Comparison of ENCODE assay signal across 9 cellular contexts in genomic region chr3:25781145-25781757, GRCh38. TPM values are rescaled to one million over a fixed set of nuclear protein-coding genes. Genes with fewer than 3 reads are reported as not detected.
A peak's percentile ranks its signal among the peaks of the same experiment; 100 is the strongest.
DNase-seq lines count a peak whose midpoint lies in the region; ATAC-seq, FAIRE-seq and TF ChIP-seq lines count a peak whose summit lies in the region.
"Had no signal": no experiment of that assay in that cellular context is flagged by ENCODE, and none has a peak within 500 bp of the region (broad histone marks: within the 10 kb centered on the region; RNA-seq: fewer than 3 reads in every experiment).

No MANE protein-coding gene starts in this region.

- TF ChIP-seq POLR2A in K562 (conservative IDR thresholded peaks at IDR 0.05) (no peak), adrenal gland (IDR thresholded peaks at IDR 0.05) (no peak)

- H3K4me3 Mint-ChIP-seq in activated CD8-positive, alpha-beta memory T cell treated with anti-CD3 and anti-CD28 coated beads, Interleukin-2, amount 10 ng/mL, durations not matched to agents 7 days and 5 days, result peak overlapping the region; percentile 94
- peak overlapping the region; percentile 67 to 95 (median 86) for H3K4me3 Mint-ChIP-seq in IgD-negative memory B cell

- H3K27ac Mint-ChIP-seq in activated CD8-positive, alpha-beta memory T cell treated with anti-CD3 and anti-CD28 coated beads, Interleukin-2, amount 10 ng/mL, durations not matched to agents 7 days and 5 days, result no peak overlapping the region
- H3K27ac Mint-ChIP-seq in IgD-negative memory B cell, result peak overlapping the region; percentile 78 to 98 (median 91)

- intact Hi-C loops in K562 (cut with micrococcal nuclease), result no loop called here
- intact Hi-C loops in adrenal gland (cut with DNase I), result loop anchor here in 1 of 2 donors (10.0 kb wide), 1 partner anchor 116 kb away; the partner anchor contains the start of gene TOP2B

- H3K4me2 ChIP-seq in K562 (ENCODE audit: insufficient read depth, low read length), result peak overlapping the region; percentile 95
- H3K4me2 ChIP-seq in smooth muscle cell, result peak overlapping the region; percentile 88

- H3K9me1 ChIP-seq in K562 (ENCODE audit: control insufficient read depth, insufficient read depth, low read length), result no peaks in the 10 kb centered on the region

- H3K27ac ChIP-seq in K562 (ENCODE audit: extremely low read depth, low read depth, low read length) (no peak overlapping the region; the same call in 2 of the 3 replicates), smooth muscle cell (ENCODE audit: low read depth) (no peak overlapping the region), adrenal gland (no peak overlapping the region)
- H3K27ac ChIP-seq: dorsolateral prefrontal cortex had no signal

- H3F3A ChIP-seq in smooth muscle cell (ENCODE audit: low read depth), result no peaks in the 10 kb centered on the region

- POLR2A ChIA-PET in K562 (lab: Yijun Ruan, JAX), result interaction anchor here (1.0 to 1.5 kb wide), 3 partner anchors 8 to 15 kb away, joined by 3 to 10 read pairs (median 3); no protein-coding TSS in a partner anchor

- 19% methylated on average over 11 of the region's 11 CpGs for WGBS in K562 (ENCODE audit: insufficient coverage, low coverage, missing lambda C conversion rate)
- 96% methylated on average over 11 of the region's 11 CpGs for WGBS in smooth muscle cell (ENCODE audit: low lambda C conversion rate)
- WGBS in adrenal gland, 4 donors, result 90 to 93% (median 91%) methylated on average over 11 of the region's 11 CpGs

- H3K36me3 ChIP-seq in K562 (ENCODE audit: control insufficient read depth, insufficient read depth, low read length) (peaks cover 37% of the 10 kb centered on the region), smooth muscle cell (ENCODE audit: low read depth) (peaks cover 16% of the 10 kb centered on the region), adrenal gland (replicated peaks in 1 of 2) (peaks cover 0 to 15% of the 10 kb centered on the region in 2 donors)

- no peak for ATAC-seq in activated CD8-positive, alpha-beta memory T cell treated with anti-CD3 and anti-CD28 coated beads, Interleukin-2, amount 10 ng/mL, durations not matched to agents 7 days and 5 days
- ATAC-seq in K562 (no peak), GM18909 (IDR thresholded peaks at IDR 0.05; ENCODE audit: poor library complexity, unreplicated experiment) (no peak)

- H3K9me3 ChIP-seq in K562 (replicated peaks; ENCODE audit: control insufficient read depth, insufficient read depth, low read depth, low read length) (peaks cover 7% of the 10 kb centered on the region; the same call in 1 of the 2 replicates), smooth muscle cell (replicated peaks; ENCODE audit: low read depth) (no peaks in the 10 kb centered on the region), adrenal gland (replicated peaks in 1 of 3) (no peaks in the 10 kb centered on the region)

- H3K4me1 ChIP-seq in K562 (replicated peaks in 1 of 2; ENCODE audit: control insufficient read depth in 2 of 2, insufficient read depth in 2 of 2, low read length in 2 of 2), result peaks cover 12 to 22% of the 10 kb centered on the region in 2 experiments; a peak in 4 of 5 replicates
- peaks cover 11% of the 10 kb centered on the region for H3K4me1 ChIP-seq in smooth muscle cell (ENCODE audit: low read depth)
- peaks cover 12 to 18% of the 10 kb centered on the region in 2 donors for H3K4me1 ChIP-seq in adrenal gland (replicated peaks in 1 of 2)

- H2AFZ ChIP-seq in K562 (ENCODE audit: low read depth, low read length) (no peak overlapping the region), smooth muscle cell (ENCODE audit: low read depth) (no peak overlapping the region)

- TF ChIP-seq RAD21 in K562 (CRISPR knock-in tag; conservative IDR thresholded peaks at IDR 0.05 in 1 of 2, IDR thresholded peaks at IDR 0.05 in 1 of 2), result no peak

- CTCF ChIA-PET in activated CD8-positive, alpha-beta memory T cell treated with anti-CD3 and anti-CD28 coated beads, Interleukin-2, amount 10 ng/mL, durations not matched to agents 7 days and 5 days (lab: Charles Lee), result interaction anchor here (2.0 kb wide), 1 partner anchor 133 kb away, joined by 5 read pairs; no protein-coding TSS in a partner anchor
- CTCF ChIA-PET in K562 (lab: Yijun Ruan, JAX; ENCODE audit: low intra/inter-chr PET ratio), result no interaction called here

- no peaks in the 10 kb centered on the region for H4K20me1 ChIP-seq in K562 (replicated peaks; ENCODE audit: control insufficient read depth, insufficient read depth, low read length)
- H4K20me1 ChIP-seq in smooth muscle cell (ENCODE audit: low read depth), result peaks cover 26% of the 10 kb centered on the region

- FAIRE-seq in K562 (lab: Jason Lieb, UNC), result peak; percentile 81

- H3K27me3 Mint-ChIP-seq in activated CD8-positive, alpha-beta memory T cell treated with anti-CD3 and anti-CD28 coated beads, Interleukin-2, amount 10 ng/mL, durations not matched to agents 7 days and 5 days, result no peaks in the 10 kb centered on the region
- no peaks in the 10 kb centered on the region for H3K27me3 Mint-ChIP-seq in IgD-negative memory B cell

- no TSS peak for BruUV-seq in K562 (replicated peaks; lab: Mats Ljungman, UMichigan)

- in situ Hi-C loops in K562 (cut with MboI), result no loop called here

- DNase-seq in activated CD8-positive, alpha-beta memory T cell treated with anti-CD3 and anti-CD28 coated beads, Interleukin-2, amount 10 ng/mL, durations not matched to agents 7 days and 5 days, result no peak
- DNase-seq in activated CD8-positive, alpha-beta memory T cell treated with anti-CD3 and anti-CD28 coated beads, Interleukin-2, amount 50 U/mL, for 4 hours, result no peak
- DNase-seq in K562 (ENCODE audit: extremely low read depth in 1 of 4, low spot score in 3 of 4) (peak in 1 of 4 experiments; percentile 56), smooth muscle cell (lab: John Stamatoyannopoulos, UW; ENCODE audit: unreplicated experiment) (no peak), adrenal gland (no peak), HuH-7 (ENCODE audit: low spot score) (no peak)
- DNase-seq: dorsolateral prefrontal cortex had no signal

- H3K9me3 Mint-ChIP-seq in activated CD8-positive, alpha-beta memory T cell treated with anti-CD3 and anti-CD28 coated beads, Interleukin-2, amount 10 ng/mL, durations not matched to agents 7 days and 5 days (ENCODE audit: low read depth), result no peaks in the 10 kb centered on the region
- H3K9me3 Mint-ChIP-seq in IgD-negative memory B cell, result peaks cover 0 to 3% (median 0%) of the 10 kb centered on the region in 3 donors

- H3K27me3 ChIP-seq in K562 (ENCODE audit: control insufficient read depth in 2 of 2, insufficient read depth in 2 of 2, low read length in 2 of 2) (no peaks in the 10 kb centered on the region), smooth muscle cell (ENCODE audit: low read depth) (no peaks in the 10 kb centered on the region), adrenal gland (no peaks in the 10 kb centered on the region)
- H3K27me3 ChIP-seq: dorsolateral prefrontal cortex had no signal

- TF ChIP-seq EP300 in K562 (IDR thresholded peaks at IDR 0.05; ENCODE audit: low read length), result no peak

- H3K36me3 Mint-ChIP-seq in activated CD8-positive, alpha-beta memory T cell treated with anti-CD3 and anti-CD28 coated beads, Interleukin-2, amount 10 ng/mL, durations not matched to agents 7 days and 5 days, result peaks cover 36% of the 10 kb centered on the region
- H3K36me3 Mint-ChIP-seq in IgD-negative memory B cell, result peaks cover 13% of the 10 kb centered on the region

- H3K79me2 ChIP-seq in K562 (ENCODE audit: control insufficient read depth, insufficient read depth, low read length), result peaks cover 72% of the 10 kb centered on the region
- H3K79me2 ChIP-seq in smooth muscle cell (ENCODE audit: low read depth), result peaks cover 33% of the 10 kb centered on the region

- H3K9ac ChIP-seq in K562 (ENCODE audit: insufficient read depth in 1 of 2, low read depth in 2 of 2, low read length in 2 of 2) (peak overlapping the region; percentile 72 to 83; a peak in 3 of 4 replicates), smooth muscle cell (ENCODE audit: low read depth) (no peak overlapping the region)

- peaks cover 49% of the 10 kb centered on the region for H3K4me1 Mint-ChIP-seq in activated CD8-positive, alpha-beta memory T cell treated with anti-CD3 and anti-CD28 coated beads, Interleukin-2, amount 10 ng/mL, durations not matched to agents 7 days and 5 days
- H3K4me1 Mint-ChIP-seq in IgD-negative memory B cell, result peaks cover 18 to 31% (median 27%) of the 10 kb centered on the region in 3 donors

- TF ChIP-seq CTCF in K562 (IDR thresholded peaks at IDR 0.05 in 2 of 3, conservative IDR thresholded peaks at IDR 0.05 in 1 of 3; ENCODE audit: insufficient read depth in 2 of 3, low read depth in 1 of 3, low read length in 3 of 3) (no peak), smooth muscle cell (IDR thresholded peaks at IDR 0.05; ENCODE audit: borderline replicate concordance, insufficient read depth, poor library complexity, severe bottlenecking) (no peak), adrenal gland (IDR thresholded peaks at IDR 0.05) (no peak)

- H3K4me3 ChIP-seq in K562, result peak overlapping the region; percentile 85
- no peak overlapping the region for H3K4me3 ChIP-seq in smooth muscle cell
- no peak overlapping the region for H3K4me3 ChIP-seq in adrenal gland

RNA-seq across cellular contexts. Expression of gene NGLY1, which starts 2.0 kb away (rescaled TPM):
- 10 to 100 TPM; 41.2 to 70.0 TPM for total RNA-seq in activated CD8-positive, alpha-beta memory T cell treated with anti-CD3 and anti-CD28 coated beads, Interleukin-2, amount 10 ng/mL, durations not matched to agents 7 days and 5 days
- polyA plus RNA-seq in IgD-negative memory B cell (80.5 TPM), K562 (2011; rRNA removed) (74.0 and 96.8 TPM in 2 replicates), K562 (2014; fragmentation: Illumina TruSeq; extraction: Trizol) (90.9 and 102 TPM in 2 replicates), K562 (2014; fragmentation: Nextera tagmentation; extraction: Ambion mirVana) (10 to 100 TPM; 52.2 to 77.9 TPM), K562 (2014; rRNA removed) (73.5 and 81.6 TPM in 2 replicates), smooth muscle cell (27.4 and 29.0 TPM in 2 replicates), adrenal gland (10 to 100 TPM; 32.0 to 55.9 (median 49.6) TPM)
- 128 and 222 TPM in 2 replicates for total RNA-seq in K562 (2011; cell fraction: chromatin; rRNA removed; ENCODE audit: low replicate concordance)
- 35.0 and 41.8 TPM in 2 replicates for total RNA-seq in K562 (2011; cell fraction: nucleolus; rRNA removed)
- 84.0 and 129 TPM in 2 replicates for total RNA-seq in K562 (2011; cell fraction: nucleoplasm; rRNA removed)
- total RNA-seq in K562 (2014; rRNA removed) (75.9 and 84.6 TPM in 2 replicates), K562 (2014; rRNA removed; fragmentation: Illumina TruSeq; extraction: Trizol) (124 and 129 TPM in 2 replicates), K562 (2015; rRNA removed; fragmentation: Illumina TruSeq; extraction: Trizol) (110 and 117 TPM in 2 replicates), K562 (2021) (87.6 and 93.9 TPM in 2 replicates), smooth muscle cell (28.6 and 35.8 TPM in 2 replicates), adrenal gland (10 to 100 TPM; 13.4 to 40.0 (median 25.7) TPM)
- 21.5 and 25.2 TPM in 2 replicates for polyA plus RNA-seq in K562 (2011; cell fraction: cytosol; rRNA removed)
- polyA plus RNA-seq in K562 (2011; cell fraction: nucleus; rRNA removed), result 47.2 and 64.4 TPM in 2 replicates
- polyA plus RNA-seq in K562 (2012), result 53.3 and 69.4 TPM in 2 replicates
- polyA minus RNA-seq in K562 (2011; rRNA and poly(A)+ RNA removed), result 97.7 and 99.2 TPM in 2 replicates
- 34.0 and 38.4 TPM in 2 replicates for polyA minus RNA-seq in K562 (2011; cell fraction: cytosol; rRNA and poly(A)+ RNA removed)
- 76.1 and 92.9 TPM in 2 replicates for polyA minus RNA-seq in K562 (2011; cell fraction: nucleus; rRNA and poly(A)+ RNA removed)

RNA-seq across cellular contexts. Expression of gene OXSM, which starts 8.6 kb away (rescaled TPM):
- total RNA-seq in activated CD8-positive, alpha-beta memory T cell treated with anti-CD3 and anti-CD28 coated beads, Interleukin-2, amount 10 ng/mL, durations not matched to agents 7 days and 5 days, result 10 to 100 TPM; 10.7 to 12.0 TPM
- polyA plus RNA-seq in IgD-negative memory B cell, result 11.8 TPM
- 38.6 and 46.6 TPM in 2 replicates for total RNA-seq in K562 (2011; cell fraction: chromatin; rRNA removed; ENCODE audit: low replicate concordance)
- 24.1 and 26.5 TPM in 2 replicates for total RNA-seq in K562 (2011; cell fraction: nucleolus; rRNA removed)
- total RNA-seq in K562 (2011; cell fraction: nucleoplasm; rRNA removed), result 35.0 and 36.7 TPM in 2 replicates
- total RNA-seq in K562 (2014; rRNA removed), result 24.0 and 24.3 TPM in 2 replicates
- total RNA-seq in K562 (2014; rRNA removed; fragmentation: Illumina TruSeq; extraction: Trizol), result 42.2 and 46.7 TPM in 2 replicates
- total RNA-seq in K562 (2015; rRNA removed; fragmentation: Illumina TruSeq; extraction: Trizol), result 27.1 and 30.2 TPM in 2 replicates
- total RNA-seq in K562 (2021), result 28.4 and 29.9 TPM in 2 replicates
- polyA plus RNA-seq in K562 (2011; rRNA removed), result 80.5 and 98.2 TPM in 2 replicates
- polyA plus RNA-seq in K562 (2011; cell fraction: cytosol; rRNA removed), result 33.7 and 43.7 TPM in 2 replicates
- polyA plus RNA-seq in K562 (2011; cell fraction: nucleus; rRNA removed), result 35.3 and 54.0 TPM in 2 replicates
- polyA plus RNA-seq in K562 (2012), result 24.3 and 32.0 TPM in 2 replicates
- 31.9 and 34.0 TPM in 2 replicates for polyA plus RNA-seq in K562 (2014; fragmentation: Illumina TruSeq; extraction: Trizol)
- 100 to 1,000 TPM in 1 of 2 experiments, 10 to 100 TPM in 1; 97.9 to 107 TPM for polyA plus RNA-seq in K562 (2014; fragmentation: Nextera tagmentation; extraction: Ambion mirVana)
- 31.1 and 32.9 TPM in 2 replicates for polyA plus RNA-seq in K562 (2014; rRNA removed)
- 60.1 and 69.8 TPM in 2 replicates for polyA minus RNA-seq in K562 (2011; rRNA and poly(A)+ RNA removed)
- polyA minus RNA-seq in K562 (2011; cell fraction: cytosol; rRNA and poly(A)+ RNA removed), result 12.0 and 29.3 TPM in 2 replicates
- polyA minus RNA-seq in K562 (2011; cell fraction: nucleus; rRNA and poly(A)+ RNA removed), result 14.1 and 29.9 TPM in 2 replicates
- total RNA-seq in smooth muscle cell, result 6.8 and 9.9 TPM in 2 replicates
- 7.3 and 9.1 TPM in 2 replicates for polyA plus RNA-seq in smooth muscle cell
- 10 to 100 TPM; 10.2 to 21.3 (median 14.6) TPM for total RNA-seq in adrenal gland
- 10 to 100 TPM; 26.4 to 40.9 (median 27.5) TPM for polyA plus RNA-seq in adrenal gland
